In genomic region chr3:192851821-192852352, GRCh38 we compare ENCODE assay signal across 1 cellular context.
TF ChIP-seq lines count a peak whose summit lies in the region.

No MANE protein-coding gene starts in this region.

TF ChIP-seq in HepG2, 621 proteins besides CTCF, POLR2A, EP300 and RAD21 (continued from another document and continues in another):
- TF ChIP-seq, protein P1, sequence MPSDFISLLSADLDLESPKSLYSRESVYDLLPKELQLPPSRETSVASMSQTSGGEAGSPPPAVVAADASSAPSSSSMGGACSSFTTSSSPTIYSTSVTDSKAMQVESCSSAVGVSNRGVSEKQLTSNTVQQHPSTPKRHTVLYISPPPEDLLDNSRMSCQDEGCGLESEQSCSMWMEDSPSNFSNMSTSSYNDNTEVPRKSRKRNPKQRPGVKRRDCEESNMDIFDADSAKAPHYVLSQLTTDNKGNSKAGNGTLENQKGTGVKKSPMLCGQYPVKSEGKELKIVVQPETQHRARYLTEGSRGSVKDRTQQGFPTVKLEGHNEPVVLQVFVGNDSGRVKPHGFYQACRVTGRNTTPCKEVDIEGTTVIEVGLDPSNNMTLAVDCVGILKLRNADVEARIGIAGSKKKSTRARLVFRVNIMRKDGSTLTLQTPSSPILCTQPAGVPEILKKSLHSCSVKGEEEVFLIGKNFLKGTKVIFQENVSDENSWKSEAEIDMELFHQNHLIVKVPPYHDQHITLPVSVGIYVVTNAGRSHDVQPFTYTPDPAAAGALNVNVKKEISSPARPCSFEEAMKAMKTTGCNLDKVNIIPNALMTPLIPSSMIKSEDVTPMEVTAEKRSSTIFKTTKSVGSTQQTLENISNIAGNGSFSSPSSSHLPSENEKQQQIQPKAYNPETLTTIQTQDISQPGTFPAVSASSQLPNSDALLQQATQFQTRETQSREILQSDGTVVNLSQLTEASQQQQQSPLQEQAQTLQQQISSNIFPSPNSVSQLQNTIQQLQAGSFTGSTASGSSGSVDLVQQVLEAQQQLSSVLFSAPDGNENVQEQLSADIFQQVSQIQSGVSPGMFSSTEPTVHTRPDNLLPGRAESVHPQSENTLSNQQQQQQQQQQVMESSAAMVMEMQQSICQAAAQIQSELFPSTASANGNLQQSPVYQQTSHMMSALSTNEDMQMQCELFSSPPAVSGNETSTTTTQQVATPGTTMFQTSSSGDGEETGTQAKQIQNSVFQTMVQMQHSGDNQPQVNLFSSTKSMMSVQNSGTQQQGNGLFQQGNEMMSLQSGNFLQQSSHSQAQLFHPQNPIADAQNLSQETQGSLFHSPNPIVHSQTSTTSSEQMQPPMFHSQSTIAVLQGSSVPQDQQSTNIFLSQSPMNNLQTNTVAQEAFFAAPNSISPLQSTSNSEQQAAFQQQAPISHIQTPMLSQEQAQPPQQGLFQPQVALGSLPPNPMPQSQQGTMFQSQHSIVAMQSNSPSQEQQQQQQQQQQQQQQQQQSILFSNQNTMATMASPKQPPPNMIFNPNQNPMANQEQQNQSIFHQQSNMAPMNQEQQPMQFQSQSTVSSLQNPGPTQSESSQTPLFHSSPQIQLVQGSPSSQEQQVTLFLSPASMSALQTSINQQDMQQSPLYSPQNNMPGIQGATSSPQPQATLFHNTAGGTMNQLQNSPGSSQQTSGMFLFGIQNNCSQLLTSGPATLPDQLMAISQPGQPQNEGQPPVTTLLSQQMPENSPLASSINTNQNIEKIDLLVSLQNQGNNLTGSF (CRISPR knock-in tag; IDR thresholded peaks at IDR 0.05), result no peak
- no peak for TF ChIP-seq HIVEP1 (CRISPR knock-in tag; IDR thresholded peaks at IDR 0.05)
- peak; percentile 55; the same call in 1 of the 2 replicates for TF ChIP-seq IRF2 (CRISPR knock-in tag; IDR thresholded peaks at IDR 0.05)
- no peak for TF ChIP-seq CEBPZ (IDR thresholded peaks at IDR 0.05; ENCODE audit: low read length)
- TF ChIP-seq SMAD9 (CRISPR knock-in tag; IDR thresholded peaks at IDR 0.05), result no peak
- peak; percentile 66; the same call in 1 of the 2 replicates for TF ChIP-seq JUND (CRISPR knock-in tag; IDR thresholded peaks at IDR 0.05)
- no peak for TF ChIP-seq TBX2 (CRISPR knock-in tag; IDR thresholded peaks at IDR 0.05; ENCODE audit: borderline replicate concordance)
- no peak for TF ChIP-seq ZBTB7A (CRISPR knock-in tag; IDR thresholded peaks at IDR 0.05)
- TF ChIP-seq HBP1 (CRISPR knock-in tag; IDR thresholded peaks at IDR 0.05; ENCODE audit: low read depth), result no peak
- no peak for TF ChIP-seq ZNF354B (CRISPR knock-in tag; IDR thresholded peaks at IDR 0.05)
- TF ChIP-seq STAG1 (CRISPR knock-in tag; IDR thresholded peaks at IDR 0.05), result no peak
- no peak for TF ChIP-seq YEATS2 (CRISPR knock-in tag; IDR thresholded peaks at IDR 0.05; ENCODE audit: borderline replicate concordance)
- TF ChIP-seq MBNL3 (CRISPR knock-in tag; conservative IDR thresholded peaks at IDR 0.05), result no peak
- TF ChIP-seq ZNF34 (CRISPR knock-in tag; IDR thresholded peaks at IDR 0.05; ENCODE audit: borderline replicate concordance), result no peak
- no peak for TF ChIP-seq RBM39 (IDR thresholded peaks at IDR 0.05; ENCODE audit: low read depth, low read length, poor library complexity, severe bottlenecking)
- 0 out of 2 replicates have a peak, but pooled peaks have one; percentile 31 for TF ChIP-seq CBFB (CRISPR knock-in tag; IDR thresholded peaks at IDR 0.05)
- TF ChIP-seq MZF1 (CRISPR knock-in tag; IDR thresholded peaks at IDR 0.05; ENCODE audit: borderline replicate concordance), result no peak
- no peak for TF ChIP-seq ZNF605 (CRISPR knock-in tag; IDR thresholded peaks at IDR 0.05)
- TF ChIP-seq E2F1 (CRISPR knock-in tag; IDR thresholded peaks at IDR 0.05), result no peak
- peak; percentile 67 for TF ChIP-seq TEAD3 (CRISPR knock-in tag; optimal IDR thresholded peaks at IDR 0.05; ENCODE audit: borderline replicate concordance)
- TF ChIP-seq SIX4 (CRISPR knock-in tag; IDR thresholded peaks at IDR 0.05), result no peak
- TF ChIP-seq KLF16 (CRISPR knock-in tag; IDR thresholded peaks at IDR 0.05), result peak in 1 of 2 experiments; percentile 60; a peak in 1 of 4 replicates
- no peak for TF ChIP-seq TAF1 (CRISPR knock-in tag; IDR thresholded peaks at IDR 0.05)
- TF ChIP-seq ATF6 (CRISPR knock-in tag; conservative IDR thresholded peaks at IDR 0.05), result no peak
- TF ChIP-seq, protein P2, sequence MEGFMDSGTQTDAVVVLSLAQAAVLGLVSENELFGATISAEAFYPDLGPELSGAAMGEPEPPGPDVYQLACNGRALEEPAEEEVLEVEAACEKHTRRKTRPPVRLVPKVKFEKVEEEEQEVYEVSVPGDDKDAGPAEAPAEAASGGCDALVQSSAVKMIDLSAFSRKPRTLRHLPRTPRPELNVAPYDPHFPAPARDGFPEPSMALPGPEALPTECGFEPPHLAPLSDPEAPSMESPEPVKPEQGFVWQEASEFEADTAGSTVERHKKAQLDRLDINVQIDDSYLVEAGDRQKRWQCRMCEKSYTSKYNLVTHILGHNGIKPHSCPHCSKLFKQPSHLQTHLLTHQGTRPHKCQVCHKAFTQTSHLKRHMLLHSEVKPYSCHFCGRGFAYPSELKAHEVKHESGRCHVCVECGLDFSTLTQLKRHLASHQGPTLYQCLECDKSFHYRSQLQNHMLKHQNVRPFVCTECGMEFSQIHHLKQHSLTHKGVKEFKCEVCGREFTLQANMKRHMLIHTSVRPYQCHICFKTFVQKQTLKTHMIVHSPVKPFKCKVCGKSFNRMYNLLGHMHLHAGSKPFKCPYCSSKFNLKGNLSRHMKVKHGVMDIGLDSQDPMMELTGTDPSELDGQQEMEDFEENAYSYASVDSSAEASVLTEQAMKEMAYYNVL (CRISPR knock-in tag; IDR thresholded peaks at IDR 0.05; ENCODE audit: borderline replicate concordance), result no peak
- no peak for TF ChIP-seq ZMYM3 (CRISPR knock-in tag; IDR thresholded peaks at IDR 0.05)
- TF ChIP-seq NFE2 (CRISPR knock-in tag; IDR thresholded peaks at IDR 0.05), result no peak
- no peak for TF ChIP-seq MAF1 (CRISPR knock-in tag; IDR thresholded peaks at IDR 0.05; ENCODE audit: borderline replicate concordance)
- TF ChIP-seq, protein P3, sequence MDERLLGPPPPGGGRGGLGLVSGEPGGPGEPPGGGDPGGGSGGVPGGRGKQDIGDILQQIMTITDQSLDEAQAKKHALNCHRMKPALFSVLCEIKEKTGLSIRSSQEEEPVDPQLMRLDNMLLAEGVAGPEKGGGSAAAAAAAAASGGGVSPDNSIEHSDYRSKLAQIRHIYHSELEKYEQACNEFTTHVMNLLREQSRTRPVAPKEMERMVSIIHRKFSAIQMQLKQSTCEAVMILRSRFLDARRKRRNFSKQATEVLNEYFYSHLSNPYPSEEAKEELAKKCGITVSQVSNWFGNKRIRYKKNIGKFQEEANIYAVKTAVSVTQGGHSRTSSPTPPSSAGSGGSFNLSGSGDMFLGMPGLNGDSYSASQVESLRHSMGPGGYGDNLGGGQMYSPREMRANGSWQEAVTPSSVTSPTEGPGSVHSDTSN (CRISPR knock-in tag; IDR thresholded peaks at IDR 0.05), result 0 out of 2 replicates have a peak, but pooled peaks have one; percentile 36
- no peak for TF ChIP-seq PAX8 (CRISPR knock-in tag; IDR thresholded peaks at IDR 0.05; ENCODE audit: borderline replicate concordance)
- no peak for TF ChIP-seq ZNF318 (CRISPR knock-in tag; IDR thresholded peaks at IDR 0.05)
